ENCODE assay signal across 8 cellular contexts in genomic region chr22:42719133-42719532, GRCh38. TPM values are rescaled to one million over a fixed set of nuclear protein-coding genes. Genes with fewer than 3 reads are reported as not detected.
DNase-seq lines count a peak whose midpoint lies in the region; ATAC-seq and TF ChIP-seq lines count a peak whose summit lies in the region.

No MANE protein-coding gene starts in this region.

- H3K9me3 Mint-ChIP-seq in T-cell = no peaks in the 10 kb centered on the region

- POLR2A ChIA-PET in T-cell (lab: Charles Lee) = no interaction called here

- DNase-seq in T-cell (no peak), fibroblast of villous mesenchyme (ENCODE audit: low read depth) (no peak), NCI-H2196 treated with DMSO at 0.1 percent for 48 hours (lab: John Stamatoyannopoulos, UW; ENCODE audit: unreplicated experiment) (no peak), inferior parietal cortex (ENCODE audit: extremely low spot score) (no peak), SKM-1 treated with dmso at 0.1 percent for 144 hours (lab: John Stamatoyannopoulos, UW; ENCODE audit: unreplicated experiment) (no peak)
- DNase-seq in stimulated activated CD4-positive, alpha-beta T cell treated with anti-CD3 and anti-CD28 coated beads, Interleukin-1b, Interleukin-23, amount 100 ng/mL, for 48 hours = no peak

- H3K4me3 Mint-ChIP-seq in T-cell = peak overlapping the region; percentile 50 to 73 (median 67)

- no peak for TF ChIP-seq CTCF in fibroblast of villous mesenchyme (IDR thresholded peaks at IDR 0.05; ENCODE audit: insufficient read depth, low read depth, low read length)

- CTCF ChIA-PET in T-cell (lab: Charles Lee) = no interaction called here

- H3K27ac ChIP-seq in rectal smooth muscle tissue (ENCODE audit: low read depth, low read length) = peak overlapping the region; percentile 89

- peaks cover 14 to 24% (median 18%) of the 10 kb centered on the region in 3 donors for H3K4me1 Mint-ChIP-seq in T-cell

- H3K9ac ChIP-seq in rectal smooth muscle tissue (ENCODE audit: low read length) = no peak overlapping the region

- no peaks in the 10 kb centered on the region for H3K36me3 Mint-ChIP-seq in T-cell

- H3K36me3 ChIP-seq in rectal smooth muscle tissue (ENCODE audit: control insufficient read depth, insufficient read depth, low read length) = no peaks in the 10 kb centered on the region

- H3K4me3 ChIP-seq in GM08714 (ENCODE audit: low read length) = peak overlapping the region; percentile 84; the same call in 1 of the 2 replicates
- H3K4me3 ChIP-seq in fibroblast of villous mesenchyme (ENCODE audit: low read depth, low read length) = peak overlapping the region; percentile 70
- peak overlapping the region; percentile 66 for H3K4me3 ChIP-seq in rectal smooth muscle tissue (ENCODE audit: low read length)

- H3K27me3 ChIP-seq in rectal smooth muscle tissue (ENCODE audit: control insufficient read depth, insufficient read depth, low read length) = peaks cover 8% of the 10 kb centered on the region

- peaks cover 59 to 71% of the 10 kb centered on the region in 2 donors for H3K27me3 Mint-ChIP-seq in T-cell

- H3K4me1 ChIP-seq in rectal smooth muscle tissue (ENCODE audit: control insufficient read depth, insufficient read depth, low read length) = peaks cover 22% of the 10 kb centered on the region

- H3K27ac Mint-ChIP-seq in T-cell = no peak overlapping the region

- no peak for ATAC-seq in T-cell (replicated peaks in 1 of 4)

RNA-seq across cellular contexts. Expression of gene A4GALT, which starts 1.5 kb away (rescaled TPM):
- total RNA-seq in T-cell = under 1 TPM in 3 of 5 donors, not detected in 2; 0.26 to 0.60 (median 0.46) TPM
- 9.0 and 11.2 TPM in 2 replicates for total RNA-seq in fibroblast of villous mesenchyme
